Comparison of ENCODE assay signal across 10 cellular contexts in genomic region chr1:54334996-54335395, GRCh38.
DNase-seq lines count a peak whose midpoint lies in the region; FAIRE-seq and TF ChIP-seq lines count a peak whose summit lies in the region.
"Had no signal": no experiment of that assay in that cellular context is flagged by ENCODE, and none has a peak within 500 bp of the region (broad histone marks: within the 10 kb centered on the region; RNA-seq: fewer than 3 reads in every experiment).

No MANE protein-coding gene starts in this region.

- peak overlapping the region; percentile 29 for H3K9ac ChIP-seq in mucosa of stomach (ENCODE audit: low read length)
- H3K9ac ChIP-seq: KMS-11 had no signal

- no peak for TF ChIP-seq POLR2A in tibial nerve (IDR thresholded peaks at IDR 0.05)

- H3K27ac ChIP-seq in SJCRH30 (peak overlapping the region; percentile 97), esophagus (ENCODE audit: low read depth in 2 of 2, low read length in 1 of 2) (peak overlapping the region; percentile 83 to 89), tibial nerve (peak overlapping the region; percentile 43 to 92 (median 78)), small intestine (ENCODE audit: low read depth in 1 of 2, low read length in 1 of 2) (peak overlapping the region in 1 of 2 donors; percentile 94)
- H3K27ac ChIP-seq: KMS-11 had no signal

- H3K4me1 ChIP-seq in SJCRH30 (peaks cover 73% of the 10 kb centered on the region), esophagus (ENCODE audit: control insufficient read depth in 2 of 2, insufficient read depth in 2 of 2, low read length in 1 of 2) (peaks cover 23 to 31% of the 10 kb centered on the region in 2 donors), mucosa of stomach (ENCODE audit: control insufficient read depth, insufficient read depth, low read length) (peaks cover 92% of the 10 kb centered on the region), tibial nerve (peaks cover 3 to 77% (median 66%) of the 10 kb centered on the region in 4 donors), small intestine (ENCODE audit: control insufficient read depth in 2 of 2, insufficient read depth in 1 of 2, low read depth in 1 of 2, low read length in 1 of 2) (peaks cover 0 to 8% of the 10 kb centered on the region in 2 donors)

- no peak for FAIRE-seq in small intestine (lab: Jason Lieb, UNC)

- no peaks in the 10 kb centered on the region for H3K9me3 ChIP-seq in SJCRH30 (replicated peaks)
- H3K9me3 ChIP-seq in esophagus (ENCODE audit: control insufficient read depth in 2 of 2, insufficient read depth in 1 of 2, low read depth in 1 of 2, low read length in 1 of 2), result no peaks in the 10 kb centered on the region
- H3K9me3 ChIP-seq in mucosa of stomach (ENCODE audit: control insufficient read depth, low read length), result no peaks in the 10 kb centered on the region
- no peaks in the 10 kb centered on the region for H3K9me3 ChIP-seq in tibial nerve
- no peaks in the 10 kb centered on the region for H3K9me3 ChIP-seq in small intestine (ENCODE audit: control insufficient read depth, low read depth)

- no peak for TF ChIP-seq EP300 in tibial nerve (IDR thresholded peaks at IDR 0.05)

- peak overlapping the region; percentile 52 for H3K4me3 ChIP-seq in SJCRH30
- H3K4me3 ChIP-seq in esophagus (ENCODE audit: low read depth in 1 of 2, low read length in 2 of 2), result no peak overlapping the region
- H3K4me3 ChIP-seq in mucosa of stomach (ENCODE audit: low read length), result no peak overlapping the region
- peak overlapping the region in 1 of 4 donors; percentile 31 for H3K4me3 ChIP-seq in tibial nerve
- H3K4me3 ChIP-seq in small intestine (ENCODE audit: low read depth in 1 of 2, low read length in 2 of 2), result no peak overlapping the region

- DNase-seq in SJCRH30, result peak; percentile 91 to 95
- DNase-seq in tibial nerve (ENCODE audit: low spot score in 2 of 2), result no peak
- DNase-seq in stimulated activated CD4-positive, alpha-beta T cell treated with anti-CD3 and anti-CD28 coated beads, Interleukin-4, amount 100 ng/mL, for 1 hour, result no peak
- DNase-seq in small intestine, result no peak
- no peak for DNase-seq in activated naive CD4-positive, alpha-beta T cell treated with anti-CD3 and anti-CD28 coated beads, Interleukin-2, amount 50 U/mL, for 16 hours
- no peak for DNase-seq in 8988T
- DNase-seq: activated T-cell treated with anti-CD3 and anti-CD28 coated beads, Interleukin-2, amount 50 U/mL, for 4 hours had no signal

- 63 to 65% methylated on average over 5 of the region's 5 CpGs for WGBS in esophagus, 2 donors
- 21 to 34% methylated on average over 5 of the region's 5 CpGs for WGBS in tibial nerve, 2 donors
- 60 to 80% (median 74%) methylated on average over 5 of the region's 5 CpGs for WGBS in small intestine, 3 donors

- no peaks in the 10 kb centered on the region for H3K27me3 ChIP-seq in SJCRH30
- H3K27me3 ChIP-seq in esophagus (ENCODE audit: control insufficient read depth in 1 of 2, insufficient read depth in 2 of 2, low read length in 2 of 2), result no peaks in the 10 kb centered on the region
- no peaks in the 10 kb centered on the region for H3K27me3 ChIP-seq in mucosa of stomach (ENCODE audit: control insufficient read depth, insufficient read depth, low read length)
- no peaks in the 10 kb centered on the region for H3K27me3 ChIP-seq in tibial nerve
- H3K27me3 ChIP-seq in small intestine (ENCODE audit: control insufficient read depth in 2 of 2, insufficient read depth in 2 of 2, low read length in 2 of 2), result no peaks in the 10 kb centered on the region

- H3K36me3 ChIP-seq in SJCRH30 (no peaks in the 10 kb centered on the region), esophagus (ENCODE audit: control insufficient read depth in 2 of 2, insufficient read depth in 2 of 2, low read length in 1 of 2) (peaks cover 0 to 5% of the 10 kb centered on the region in 2 donors), mucosa of stomach (ENCODE audit: control insufficient read depth, insufficient read depth, low read length) (no peaks in the 10 kb centered on the region), tibial nerve (no peaks in the 10 kb centered on the region), small intestine (ENCODE audit: control insufficient read depth in 2 of 2, insufficient read depth in 2 of 2, low read length in 2 of 2) (peaks cover 0 to 2% of the 10 kb centered on the region in 2 donors)

- no peak for TF ChIP-seq CTCF in tibial nerve (IDR thresholded peaks at IDR 0.05)

Comparison
In these comparisons a context has a peak if more than half of its experiments do, and no peak if none do; other contexts are left out.
1. DNase-seq: peak in SJCRH30 (2 of 2); none in tibial nerve (0 of 2), stimulated activated CD4-positive, alpha-beta T cell treated with anti-CD3 and anti-CD28 coated beads, Interleukin-4, amount 100 ng/mL, for 1 hour (single experiment), small intestine (single experiment), activated naive CD4-positive, alpha-beta T cell treated with anti-CD3 and anti-CD28 coated beads, Interleukin-2, amount 50 U/mL, for 16 hours (single experiment) and 8988T (single experiment).